20 cellular contexts compared by ENCODE assay signal in genomic region chr11:12871788-12872321, GRCh38.
DNase-seq lines count a peak whose midpoint lies in the region; ATAC-seq and TF ChIP-seq lines count a peak whose summit lies in the region.
"Had no signal": no experiment of that assay in that cellular context is flagged by ENCODE, and none has a peak within 500 bp of the region (broad histone marks: within the 10 kb centered on the region; RNA-seq: fewer than 3 reads in every experiment).

No MANE protein-coding gene starts in this region.

- H3K27me3 ChIP-seq in IMR-90 (ENCODE audit: control insufficient read depth, insufficient read depth, low read length): no peaks in the 10 kb centered on the region
- no peaks in the 10 kb centered on the region for H3K27me3 ChIP-seq in uterus
- H3K27me3 ChIP-seq in lower lobe of right lung (ENCODE audit: low read depth): no peaks in the 10 kb centered on the region
- H3K27me3 ChIP-seq: ovary had no signal

- TF ChIP-seq CTCF in IMR-90 (conservative IDR thresholded peaks at IDR 0.05; ENCODE audit: low read depth, low read length) (no peak), choroid plexus epithelial cell (conservative IDR thresholded peaks at IDR 0.05; ENCODE audit: low read depth, low read length) (no peak), neural crest cell (conservative IDR thresholded peaks at IDR 0.05) (no peak), uterus (IDR thresholded peaks at IDR 0.05) (no peak), lower lobe of right lung (IDR thresholded peaks at IDR 0.05) (no peak)

- H3K14ac ChIP-seq in IMR-90 (replicated peaks; ENCODE audit: low read depth, low read length): 0 out of 2 replicates have a peak overlapping the region, but pooled peaks have one; percentile 34

- TF ChIP-seq POLR2A in IMR-90 (IDR thresholded peaks at IDR 0.05; ENCODE audit: low read depth, low read length): no peak
- no peak for TF ChIP-seq POLR2A in uterus (IDR thresholded peaks at IDR 0.05)

- peak overlapping the region; percentile 60 for H3K27ac Mint-ChIP-seq in neural crest cell (ENCODE audit: unreplicated experiment)
- H3K27ac Mint-ChIP-seq: activated CD4-positive, alpha-beta T cell treated with anti-CD3 and anti-CD28 coated beads for 36 hours; activated CD8-positive, alpha-beta memory T cell treated with anti-CD3 and anti-CD28 coated beads, Interleukin-2, amount 10 ng/mL, durations not matched to agents 7 days and 5 days had no signal

- H2AFZ ChIP-seq in IMR-90 (replicated peaks; ENCODE audit: low read length, poor library complexity): no peak overlapping the region

- CTCF ChIA-PET in IMR-90 (lab: Yijun Ruan, JAX): no interaction called here

- H3K4me3 ChIP-seq in IMR-90 (ENCODE audit: insufficient read depth, low read depth, low read length): no peak overlapping the region
- no peak overlapping the region for H3K4me3 ChIP-seq in choroid plexus epithelial cell (ENCODE audit: low read depth, low read length)
- H3K4me3 ChIP-seq in uterus: no peak overlapping the region
- H3K4me3 ChIP-seq in lower lobe of right lung: no peak overlapping the region
- H3K4me3 ChIP-seq: GM12878, ovary had no signal

- 0 out of 4 replicates have a peak overlapping the region, but pooled peaks of 1 of the 2 experiments have one; percentile 27 for H4K8ac ChIP-seq in IMR-90 (ENCODE audit: low read depth in 2 of 2, low read length in 2 of 2)

- H2AK5ac ChIP-seq in IMR-90 (ENCODE audit: low read depth, low read length): peak overlapping the region; percentile 25; the same call in 1 of the 2 replicates

- H4K91ac ChIP-seq in IMR-90 (ENCODE audit: insufficient read depth, low read depth, low read length): no peak overlapping the region

- H3K4ac ChIP-seq in IMR-90 (ENCODE audit: low read depth, low read length): no peak overlapping the region

- H3K4me2 ChIP-seq in IMR-90 (ENCODE audit: low read depth, low read length): no peak overlapping the region

- POLR2A ChIA-PET in IMR-90 (lab: Charles Lee; ENCODE audit: unreplicated experiment): no interaction called here

- WGBS in IMR-90 (ENCODE audit: extremely low coverage in 2 of 2, insufficient read length in 1 of 2), 2 experiments: 100% methylated on average over 6 of the region's 11 CpGs; no CpG with 5 or more reads in 1 of the 2 experiments

- H3K9me1 ChIP-seq in IMR-90 (ENCODE audit: insufficient read depth, low read length): peaks cover 42% of the 10 kb centered on the region

- intact Hi-C loops in IMR-90 (cut with micrococcal nuclease): no loop called here
- intact Hi-C loops in uterus (cut with DNase I; ENCODE audit: low total_unique reads): no loop called here
- intact Hi-C loops in lower lobe of right lung (cut with DNase I): no loop called here

- H3K18ac ChIP-seq in IMR-90 (ENCODE audit: low read depth, low read length): no peak overlapping the region

- H3K23ac ChIP-seq in IMR-90 (ENCODE audit: low read depth, low read length): no peak overlapping the region

- peak overlapping the region; percentile 6 for H2AK9ac ChIP-seq in IMR-90 (replicated peaks; ENCODE audit: low read depth, low read length, poor library complexity)

- no peaks in the 10 kb centered on the region for H3K9me3 ChIP-seq in IMR-90 (ENCODE audit: control insufficient read depth, insufficient read depth, low read length)
- H3K9me3 ChIP-seq in uterus: no peaks in the 10 kb centered on the region
- H3K9me3 ChIP-seq in lower lobe of right lung: no peaks in the 10 kb centered on the region
- H3K9me3 ChIP-seq: ovary had no signal

- BruUV-seq in IMR-90 (replicated peaks; lab: Mats Ljungman, UMichigan): no TSS peak

- H2BK120ac ChIP-seq in IMR-90 (ENCODE audit: low read depth, low read length): no peak overlapping the region

- H3K27me3 Mint-ChIP-seq in neural crest cell (ENCODE audit: low read depth): no peaks in the 10 kb centered on the region

- in situ Hi-C loops in IMR-90 (cut with MboI; ENCODE audit: low sequenced_read_pairs): no loop called here

- ATAC-seq in IMR-90 (ENCODE audit: low read depth) (peak; percentile 48), GM21576 (IDR thresholded peaks at IDR 0.05; ENCODE audit: unreplicated experiment) (no peak), lower lobe of right lung (no peak), GM18868 (IDR thresholded peaks at IDR 0.05; ENCODE audit: unreplicated experiment) (no peak)
- ATAC-seq: activated CD4-positive, alpha-beta T cell treated with anti-CD3 and anti-CD28 coated beads for 36 hours; activated CD8-positive, alpha-beta memory T cell treated with anti-CD3 and anti-CD28 coated beads, Interleukin-2, amount 10 ng/mL, durations not matched to agents 7 days and 5 days; GM12878 had no signal

- peaks cover 16% of the 10 kb centered on the region for H3K36me3 Mint-ChIP-seq in neural crest cell (ENCODE audit: low read depth)
- H3K36me3 Mint-ChIP-seq: activated CD8-positive, alpha-beta memory T cell treated with anti-CD3 and anti-CD28 coated beads, Interleukin-2, amount 10 ng/mL, durations not matched to agents 7 days and 5 days had no signal

- dilution Hi-C loops in IMR-90 (cut with HindIII; ENCODE audit: low sequenced_read_pairs, unreplicated experiment): no loop called here

- peaks cover 71 to 94% of the 10 kb centered on the region in 2 experiments for H3K79me1 ChIP-seq in IMR-90 (ENCODE audit: low read depth in 1 of 2, low read length in 2 of 2)

- no peak overlapping the region for H3K9ac ChIP-seq in IMR-90 (ENCODE audit: low read depth, low read length)

- H2BK5ac ChIP-seq in IMR-90 (ENCODE audit: low read depth, low read length, poor library complexity, severe bottlenecking): no peak overlapping the region

- no peak overlapping the region for H2BK20ac ChIP-seq in IMR-90 (ENCODE audit: low read depth, low read length)

- H3K56ac ChIP-seq in IMR-90 (ENCODE audit: extremely low read depth, insufficient read depth, low read length): no peak overlapping the region

- H3K36me3 ChIP-seq in IMR-90 (ENCODE audit: control insufficient read depth, insufficient read depth, low read length): peaks cover 21% of the 10 kb centered on the region
- no peaks in the 10 kb centered on the region for H3K36me3 ChIP-seq in uterus
- H3K36me3 ChIP-seq in lower lobe of right lung: no peaks in the 10 kb centered on the region
- H3K36me3 ChIP-seq: ovary had no signal

- no peak overlapping the region for H4K5ac ChIP-seq in IMR-90 (ENCODE audit: low read depth, low read length)

- H3K27ac ChIP-seq in IMR-90 (ENCODE audit: insufficient read depth, low read length): peak overlapping the region; percentile 8; the same call in 1 of the 2 replicates
- peak overlapping the region; percentile 61 to 75 for H3K27ac ChIP-seq in uterus
- H3K27ac ChIP-seq in lower lobe of right lung: no peak overlapping the region
- H3K27ac ChIP-seq: ovary had no signal

- H3K4me1 ChIP-seq in IMR-90 (ENCODE audit: control insufficient read depth, insufficient read depth, low read length) (peaks cover 22% of the 10 kb centered on the region), uterus (no peaks in the 10 kb centered on the region), lower lobe of right lung (no peaks in the 10 kb centered on the region)

- H2BK15ac ChIP-seq in IMR-90 (ENCODE audit: low read depth, low read length): no peak overlapping the region

- H3K4me3 Mint-ChIP-seq in neural crest cell: no peak overlapping the region
- H3K4me3 Mint-ChIP-seq: activated CD4-positive, alpha-beta T cell treated with anti-CD3 and anti-CD28 coated beads for 36 hours; activated CD8-positive, alpha-beta memory T cell treated with anti-CD3 and anti-CD28 coated beads, Interleukin-2, amount 10 ng/mL, durations not matched to agents 7 days and 5 days had no signal

- peaks cover 30% of the 10 kb centered on the region for H3K4me1 Mint-ChIP-seq in neural crest cell
- H3K4me1 Mint-ChIP-seq: activated CD4-positive, alpha-beta T cell treated with anti-CD3 and anti-CD28 coated beads for 36 hours; activated CD8-positive, alpha-beta memory T cell treated with anti-CD3 and anti-CD28 coated beads, Interleukin-2, amount 10 ng/mL, durations not matched to agents 7 days and 5 days had no signal

- TF ChIP-seq RAD21 in IMR-90 (IDR thresholded peaks at IDR 0.05; ENCODE audit: low read length): no peak

- H3K9me3 Mint-ChIP-seq in neural crest cell: no peaks in the 10 kb centered on the region

- DNase-seq in IMR-90: peak; percentile 42
- peak; percentile 34 for DNase-seq in choroid plexus epithelial cell (ENCODE audit: low read depth)
- DNase-seq in neural crest cell (ENCODE audit: low read depth, low spot score): no peak
- peak; percentile 35 to 66 for DNase-seq in uterus
- no peak for DNase-seq in lower lobe of right lung
- DNase-seq: activated CD4-positive, alpha-beta T cell treated with anti-CD3 and anti-CD28 coated beads for 36 hours; activated CD8-positive, alpha-beta memory T cell treated with anti-CD3 and anti-CD28 coated beads, Interleukin-2, amount 10 ng/mL, durations not matched to agents 7 days and 5 days; foreskin melanocyte; GDM1; kidney glomerular epithelial cell; NCI-H187; NCI-H446; NK-92 treated with Interleukin-12 subunit alpha and Interleukin-12 subunit beta, amount 100 ng/mL, for 24 hours; ovary; RPMI8226; stimulated activated CD4-positive, alpha-beta T cell treated with anti-CD3 and anti-CD28 coated beads, Interleukin-4, amount 100 ng/mL, for 1 hour; substantia nigra had no signal

- H4K20me1 ChIP-seq in IMR-90 (ENCODE audit: insufficient read depth, low read length): peaks cover 39% of the 10 kb centered on the region

TF ChIP-seq in IMR-90, 13 proteins besides CTCF, POLR2A, EP300 and RAD21 (continues in another document):
- 0 out of 2 replicates have a peak, but pooled peaks have one; percentile 2 for TF ChIP-seq MAFK (IDR thresholded peaks at IDR 0.05; ENCODE audit: low read depth, low read length)
- peak; percentile 65 for TF ChIP-seq CEBPB (IDR thresholded peaks at IDR 0.05; ENCODE audit: low read depth, low read length)
- TF ChIP-seq ELK1 (IDR thresholded peaks at IDR 0.05; ENCODE audit: borderline replicate concordance, low read depth, low read length): no peak
- no peak for TF ChIP-seq RFX5 (IDR thresholded peaks at IDR 0.05; ENCODE audit: low read depth, low read length)
- TF ChIP-seq MAZ (IDR thresholded peaks at IDR 0.05; ENCODE audit: borderline replicate concordance, low read depth, low read length): no peak
- no peak for TF ChIP-seq NFE2L2 (IDR thresholded peaks at IDR 0.05; ENCODE audit: low read depth, low read length)
- no peak for TF ChIP-seq FOS (IDR thresholded peaks at IDR 0.05; ENCODE audit: low read depth, low read length)

Comparison
In these comparisons a context has a peak if more than half of its experiments do, and no peak if none do; other contexts are left out.
1. DNase-seq: peak in IMR-90 (single experiment), choroid plexus epithelial cell (single experiment) and uterus (2 of 2); none in neural crest cell (single experiment) and lower lobe of right lung (single experiment).